ENCODE assay signal across 25 cellular contexts in genomic region chr6:101116337-101116736, GRCh38.
A peak's percentile ranks its signal among the peaks of the same experiment; 100 is the strongest.
DNase-seq lines count a peak whose midpoint lies in the region; TF ChIP-seq lines count a peak whose summit lies in the region.
"Had no signal": no experiment of that assay in that cellular context is flagged by ENCODE, and none has a peak within 500 bp of the region (broad histone marks: within the 10 kb centered on the region; RNA-seq: fewer than 3 reads in every experiment).

No MANE protein-coding gene starts in this region.

- H3K4me1 ChIP-seq in endodermal cell (ENCODE audit: control insufficient read depth, insufficient read depth, low read length) (peaks cover 4% of the 10 kb centered on the region), Caco-2 (no peaks in the 10 kb centered on the region)
- H3K4me1 ChIP-seq: Peyer's patch had no signal

- H3K4me1 Mint-ChIP-seq in endodermal cell (peaks cover 9% of the 10 kb centered on the region), Caco-2 (ENCODE audit: low read depth, unreplicated experiment) (no peaks in the 10 kb centered on the region)
- H3K4me1 Mint-ChIP-seq: B cell; CD14-positive monocyte; CD8-positive, alpha-beta memory T cell; IgD-negative memory B cell had no signal

- H3K36me3 Mint-ChIP-seq in endodermal cell (ENCODE audit: low read depth) (no peaks in the 10 kb centered on the region), Caco-2 (ENCODE audit: insufficient read depth, unreplicated experiment) (no peaks in the 10 kb centered on the region)
- H3K36me3 Mint-ChIP-seq: CD14-positive monocyte; CD8-positive, alpha-beta memory T cell; IgD-negative memory B cell had no signal

- H3K27me3 Mint-ChIP-seq in endodermal cell (ENCODE audit: insufficient read depth): no peaks in the 10 kb centered on the region
- H3K27me3 Mint-ChIP-seq in Caco-2 (ENCODE audit: insufficient read depth, unreplicated experiment): no peaks in the 10 kb centered on the region
- H3K27me3 Mint-ChIP-seq: B cell; CD8-positive, alpha-beta memory T cell; IgD-negative memory B cell had no signal

- peak; percentile 53 for TF ChIP-seq CTCF in endodermal cell (conservative IDR thresholded peaks at IDR 0.05)
- no peak for TF ChIP-seq CTCF in Caco-2 (IDR thresholded peaks at IDR 0.05; ENCODE audit: insufficient read depth in 1 of 2, low read depth in 1 of 2, low read length in 1 of 2, severe bottlenecking in 1 of 2, unreplicated experiment in 1 of 2)

- H3K36me3 ChIP-seq in endodermal cell (ENCODE audit: control insufficient read depth, insufficient read depth, low read length) (no peaks in the 10 kb centered on the region), Caco-2 (ENCODE audit: control insufficient read depth, insufficient read depth, low read length) (no peaks in the 10 kb centered on the region)
- H3K36me3 ChIP-seq: Peyer's patch had no signal

- H3K27ac Mint-ChIP-seq in endodermal cell (no peak overlapping the region), Caco-2 (ENCODE audit: unreplicated experiment) (no peak overlapping the region)
- H3K27ac Mint-ChIP-seq: B cell; CD14-positive monocyte; CD8-positive, alpha-beta memory T cell; IgD-negative memory B cell; T-helper 1 cell treated with Interleukin-12 subunit alpha and Interleukin-12 subunit beta and Interleukin-4 antibody, amounts not matched to agents 30 μg/mL and 1 μg/mL, for 36 hours had no signal

- intact Hi-C loops in Caco-2 (cut with micrococcal nuclease; ENCODE audit: unreplicated experiment): no loop called here

- H3K27ac ChIP-seq in endodermal cell (ENCODE audit: low read depth, low read length): no peak overlapping the region
- H3K27ac ChIP-seq: 22Rv1, Peyer's patch had no signal

- no peak overlapping the region for H3K4me3 Mint-ChIP-seq in endodermal cell
- H3K4me3 Mint-ChIP-seq in Caco-2 (ENCODE audit: unreplicated experiment): no peak overlapping the region
- H3K4me3 Mint-ChIP-seq: B cell; CD14-positive monocyte; CD8-positive, alpha-beta memory T cell; IgD-negative memory B cell; T-helper 1 cell treated with Interleukin-12 subunit alpha and Interleukin-12 subunit beta and Interleukin-4 antibody, amounts not matched to agents 30 μg/mL and 1 μg/mL, for 36 hours had no signal

- DNase-seq in NCI-H526 (lab: John Stamatoyannopoulos, UW) (peak; percentile 3 to 41), NCI-H526 treated with DMSO at 0.1 percent for 48 hours (lab: John Stamatoyannopoulos, UW) (no peak), NCI-H82 (lab: John Stamatoyannopoulos, UW) (peak; percentile 70), endodermal cell (no peak), amniotic stem cell (lab: John Stamatoyannopoulos, UW) (no peak), KG1 (lab: John Stamatoyannopoulos, UW) (no peak), NCI-H2227 treated with DMSO at 0.1 percent for 48 hours (lab: John Stamatoyannopoulos, UW) (no peak), Caco-2 (no peak)
- DNase-seq: Calu3; CD8-positive, alpha-beta memory T cell; GOT3; HCEC 1CT; NCI-H1048; NCI-H1417 treated with DMSO at 0.1 percent for 48 hours; NCI-H1694 treated with DMSO at 0.1 percent for 48 hours; NCI-H2081; Peyer's patch; SHP77 treated with DMSO at 0.1 percent for 48 hours; SK-N-SH; SW 1271 had no signal

- POLR2A ChIA-PET in Caco-2 (lab: Charles Lee): no interaction called here

- 90 to 98% methylated on average over 3 to 4 of the region's 5 CpGs for WGBS in endodermal cell (ENCODE audit: insufficient coverage in 1 of 2, insufficient read length in 1 of 2), 2 experiments

- H3K9me3 Mint-ChIP-seq in endodermal cell (no peaks in the 10 kb centered on the region), Caco-2 (ENCODE audit: unreplicated experiment) (no peaks in the 10 kb centered on the region)
- H3K9me3 Mint-ChIP-seq: CD14-positive monocyte; CD8-positive, alpha-beta memory T cell; IgD-negative memory B cell; T-helper 1 cell treated with Interleukin-12 subunit alpha and Interleukin-12 subunit beta and Interleukin-4 antibody, amounts not matched to agents 30 μg/mL and 1 μg/mL, for 36 hours had no signal

- no TSS peak for BruUV-seq in Caco-2 (replicated peaks; lab: Mats Ljungman, UMichigan)

- no peak overlapping the region for H3K9ac ChIP-seq in endodermal cell (ENCODE audit: extremely low read depth, low read length, poor library complexity, severe bottlenecking)
- H3K9ac ChIP-seq: SK-N-SH had no signal

- no peak overlapping the region for H3K4me3 ChIP-seq in endodermal cell (ENCODE audit: low read length)
- no peak overlapping the region for H3K4me3 ChIP-seq in Caco-2 (ENCODE audit: low read depth, low read length)
- H3K4me3 ChIP-seq: Peyer's patch had no signal

- no peaks in the 10 kb centered on the region for H3K27me3 ChIP-seq in endodermal cell (ENCODE audit: control insufficient read depth, insufficient read depth, low read length, poor library complexity, severe bottlenecking)
- no peaks in the 10 kb centered on the region for H3K27me3 ChIP-seq in Caco-2 (replicated peaks; ENCODE audit: control insufficient read depth, insufficient read depth, low read length)
- H3K27me3 ChIP-seq: Peyer's patch had no signal

- H3K9me3 ChIP-seq in endodermal cell (ENCODE audit: control insufficient read depth, low read length) (no peaks in the 10 kb centered on the region), Caco-2 (no peaks in the 10 kb centered on the region)
- H3K9me3 ChIP-seq: Peyer's patch, SK-N-SH had no signal

- CTCF ChIA-PET in Caco-2 (lab: Charles Lee): no interaction called here

Comparison
In these comparisons a context has a peak if more than half of its experiments do, and no peak if none do; other contexts are left out.
1. DNase-seq: peak in NCI-H526 (2 of 2) and NCI-H82 (single experiment); none in NCI-H526 treated with DMSO at 0.1 percent for 48 hours (single experiment), endodermal cell (single experiment), amniotic stem cell (single experiment), KG1 (single experiment), NCI-H2227 treated with DMSO at 0.1 percent for 48 hours (single experiment) and Caco-2 (0 of 2).